Comparison of ENCODE assay signal across 9 cellular contexts in the genomic region with DNA sequence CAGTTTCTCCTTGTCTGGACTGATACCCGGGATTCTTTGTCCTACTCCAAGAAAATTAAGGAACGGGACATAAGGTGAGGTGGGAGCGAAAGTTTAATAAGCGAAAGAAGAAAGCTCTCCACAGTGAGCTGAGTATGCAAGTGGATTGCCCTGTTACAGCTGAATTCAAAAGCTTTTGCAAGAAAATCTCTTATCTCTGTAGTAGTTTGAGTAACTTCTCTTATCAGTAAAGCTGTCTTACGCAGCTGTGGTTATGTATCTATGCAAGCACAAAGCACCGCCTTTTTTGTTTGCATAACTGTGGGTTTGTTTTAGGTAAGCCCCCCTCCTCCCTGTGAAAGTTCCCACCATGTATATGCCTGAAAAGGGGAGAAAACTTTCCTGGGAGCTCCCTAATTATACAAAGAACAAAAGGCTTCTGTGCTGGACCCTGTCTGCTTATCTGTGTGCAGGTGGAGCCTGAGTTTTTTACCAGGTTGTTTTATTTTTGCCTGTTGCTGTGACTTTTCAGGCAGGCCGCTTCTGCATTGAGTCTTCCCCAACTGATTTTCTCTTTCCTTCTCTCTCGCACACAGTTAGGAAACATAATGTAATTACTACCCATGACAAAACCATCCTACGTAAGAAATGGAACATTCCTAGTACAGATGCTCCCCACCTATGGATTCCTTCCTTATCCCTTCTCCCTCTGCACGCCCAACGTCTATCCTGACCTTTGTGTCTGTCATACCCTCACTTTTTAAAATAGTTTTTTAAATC. TPM values are rescaled to one million over a fixed set of nuclear protein-coding genes. Genes with fewer than 3 reads are reported as not detected.
A peak's percentile ranks its signal among the peaks of the same experiment; 100 is the strongest.
DNase-seq lines count a peak whose midpoint lies in the region; ATAC-seq and TF ChIP-seq lines count a peak whose summit lies in the region.
"Had no signal": no experiment of that assay in that cellular context is flagged by ENCODE, and none has a peak within 500 bp of the region (broad histone marks: within the 10 kb centered on the region; RNA-seq: fewer than 3 reads in every experiment).

No MANE protein-coding gene starts in this region.

- H3K79me2 ChIP-seq in Karpas-422 (ENCODE audit: low read length): no peaks in the 10 kb centered on the region

- H3K9me3 Mint-ChIP-seq in mesothelial cell of epicardium: peaks cover 6% of the 10 kb centered on the region

- no peak overlapping the region for H3K9ac ChIP-seq in Karpas-422 (ENCODE audit: low read length)
- H3K9ac ChIP-seq: BLaER1 had no signal

- H3K27me3 ChIP-seq in cardiac muscle cell (peaks cover 28% of the 10 kb centered on the region), brain microvascular endothelial cell (replicated peaks) (peaks cover 8% of the 10 kb centered on the region), uterus (no peaks in the 10 kb centered on the region), Karpas-422 (ENCODE audit: low read length) (no peaks in the 10 kb centered on the region)
- H3K27me3 ChIP-seq: BLaER1 had no signal

- no peak overlapping the region for H3K4me2 ChIP-seq in Karpas-422 (ENCODE audit: low read depth, low read length, poor library complexity, severe bottlenecking)
- H3K4me2 ChIP-seq: BLaER1 had no signal

- H3K4me3 ChIP-seq in cardiac muscle cell: peak overlapping the region; percentile 28
- peak overlapping the region; percentile 49 for H3K4me3 ChIP-seq in brain microvascular endothelial cell (ENCODE audit: low read depth, low read length)
- peak overlapping the region; percentile 34 to 40 for H3K4me3 ChIP-seq in uterus
- H3K4me3 ChIP-seq in Karpas-422 (ENCODE audit: low read length): no peak overlapping the region
- H3K4me3 ChIP-seq: BLaER1 had no signal

- H3K9me3 ChIP-seq in cardiac muscle cell (ENCODE audit: low read depth) (no peaks in the 10 kb centered on the region), uterus (no peaks in the 10 kb centered on the region), Karpas-422 (ENCODE audit: low read length) (no peaks in the 10 kb centered on the region)

- peaks cover 12% of the 10 kb centered on the region for H3K27me3 Mint-ChIP-seq in mesothelial cell of epicardium (ENCODE audit: low read depth)

- H3K27ac Mint-ChIP-seq in mesothelial cell of epicardium: peak overlapping the region; percentile 40

- in situ Hi-C loops in brain microvascular endothelial cell (cut with HindIII; ENCODE audit: low pct_ligation_motif_present, low sequenced_read_pairs): no loop called here

- no peaks in the 10 kb centered on the region for H3K36me3 ChIP-seq in cardiac muscle cell
- H3K36me3 ChIP-seq in brain microvascular endothelial cell (replicated peaks): no peaks in the 10 kb centered on the region
- H3K36me3 ChIP-seq in uterus: no peaks in the 10 kb centered on the region
- no peaks in the 10 kb centered on the region for H3K36me3 ChIP-seq in Karpas-422 (ENCODE audit: insufficient read depth, low read length)
- H3K36me3 ChIP-seq: BLaER1 had no signal

- intact Hi-C loops in Right ventricle myocardium superior (cut with DNase I): no loop called here
- intact Hi-C loops in uterus (cut with DNase I; ENCODE audit: low total_unique reads): no loop called here

- H4K20me1 ChIP-seq in Karpas-422 (ENCODE audit: insufficient read depth, low read depth, low read length): no peaks in the 10 kb centered on the region
- H4K20me1 ChIP-seq: BLaER1 had no signal

- ATAC-seq in Right ventricle myocardium superior (ENCODE audit: poor library complexity): no peak

- TF ChIP-seq POLR2A in uterus (IDR thresholded peaks at IDR 0.05): no peak

- H2AFZ ChIP-seq in Karpas-422 (ENCODE audit: low read length): no peak overlapping the region

- no peak overlapping the region for H3K27ac ChIP-seq in cardiac muscle cell
- no peak overlapping the region for H3K27ac ChIP-seq in brain microvascular endothelial cell
- peak overlapping the region in 1 of 2 donors; percentile 63 for H3K27ac ChIP-seq in uterus
- H3K27ac ChIP-seq in Karpas-422 (ENCODE audit: low read length): no peak overlapping the region
- H3K27ac ChIP-seq: BLaER1 had no signal

- H3K4me1 ChIP-seq in cardiac muscle cell (ENCODE audit: low read depth) (peaks cover 7% of the 10 kb centered on the region), uterus (peaks cover 0 to 6% of the 10 kb centered on the region in 2 donors), Karpas-422 (ENCODE audit: low read length) (no peaks in the 10 kb centered on the region)
- H3K4me1 ChIP-seq: BLaER1 had no signal

- H3K9me2 ChIP-seq in Karpas-422 (replicated peaks; ENCODE audit: insufficient read depth, low read length): no peaks in the 10 kb centered on the region

- peaks cover 34% of the 10 kb centered on the region for H3K4me1 Mint-ChIP-seq in mesothelial cell of epicardium

- peak overlapping the region; percentile 78 for H3K4me3 Mint-ChIP-seq in mesothelial cell of epicardium

- DNase-seq in cardiac muscle cell (ENCODE audit: low read depth in 1 of 2, low spot score in 1 of 2) (peak in 1 of 2 donors; percentile 96), Right ventricle myocardium superior (no peak), brain microvascular endothelial cell (peak; percentile 83), mesothelial cell of epicardium (ENCODE audit: low spot score in 2 of 2, unreplicated experiment in 2 of 2) (no peak), uterus (no peak), Karpas-422 (no peak), NCI-H1105 treated with DMSO at 0.1 percent for 48 hours (lab: John Stamatoyannopoulos, UW) (no peak), DMS79 (lab: John Stamatoyannopoulos, UW) (no peak)

- peaks cover 3% of the 10 kb centered on the region for H3K36me3 Mint-ChIP-seq in mesothelial cell of epicardium

- TF ChIP-seq CTCF in cardiac muscle cell (IDR thresholded peaks at IDR 0.05; ENCODE audit: low read depth, low read length) (no peak), brain microvascular endothelial cell (IDR thresholded peaks at IDR 0.05; ENCODE audit: low read depth, low read length, missing control alignments) (no peak), mesothelial cell of epicardium (IDR thresholded peaks at IDR 0.05; ENCODE audit: unreplicated experiment) (no peak), uterus (IDR thresholded peaks at IDR 0.05) (no peak)

RNA-seq across cellular contexts. Expression of a gene that starts 0.8 kb away (rescaled TPM):
- total RNA-seq in cardiac muscle cell (0.06 TPM in 1 of 2 replicates, not detected in the other), Right ventricle myocardium superior (4.0 TPM), mesothelial cell of epicardium (1.9 to 2.2 TPM (median 1.9 TPM) in 3 replicates), uterus (1 to 10 TPM in 2 of 4 donors, under 1 TPM in 1, not detected in 1; 0.29 to 4.2 (median 3.7) TPM)
- polyA plus RNA-seq in cardiac muscle cell: 0.90 TPM in 1 of 2 replicates, not detected in the other
- not detected in 2 replicates for total RNA-seq in Karpas-422 (2014; rRNA removed; shearing (Covaris generic); ENCODE audit: low replicate concordance)

RNA-seq across cellular contexts. Expression of a gene that starts 14.1 kb away (rescaled TPM):
- total RNA-seq in cardiac muscle cell (not detected in 2 replicates), Right ventricle myocardium superior (1.2 TPM), mesothelial cell of epicardium (0.58 to 0.89 TPM (median 0.79 TPM) in 3 replicates), uterus (not detected)
- polyA plus RNA-seq in cardiac muscle cell: not detected in 2 replicates
- not detected in 2 replicates for total RNA-seq in Karpas-422 (2014; rRNA removed; shearing (Covaris generic); ENCODE audit: low replicate concordance)

RNA-seq across cellular contexts. Expression of a gene that starts 44.8 kb away (rescaled TPM):
- total RNA-seq in cardiac muscle cell (0.42 TPM in 1 of 2 replicates, not detected in the other), Right ventricle myocardium superior (28.3 TPM), mesothelial cell of epicardium (1.2 to 1.9 TPM (median 1.7 TPM) in 3 replicates), uterus (10 to 100 TPM in 3 of 4 donors, 1 to 10 TPM in 1; 3.6 to 30.3 (median 22.9) TPM)
- not detected in 2 replicates for polyA plus RNA-seq in cardiac muscle cell
- not detected in 2 replicates for total RNA-seq in Karpas-422 (2014; rRNA removed; shearing (Covaris generic); ENCODE audit: low replicate concordance)
